ENCODE assay signal across 8 cellular contexts in the genomic region with DNA sequence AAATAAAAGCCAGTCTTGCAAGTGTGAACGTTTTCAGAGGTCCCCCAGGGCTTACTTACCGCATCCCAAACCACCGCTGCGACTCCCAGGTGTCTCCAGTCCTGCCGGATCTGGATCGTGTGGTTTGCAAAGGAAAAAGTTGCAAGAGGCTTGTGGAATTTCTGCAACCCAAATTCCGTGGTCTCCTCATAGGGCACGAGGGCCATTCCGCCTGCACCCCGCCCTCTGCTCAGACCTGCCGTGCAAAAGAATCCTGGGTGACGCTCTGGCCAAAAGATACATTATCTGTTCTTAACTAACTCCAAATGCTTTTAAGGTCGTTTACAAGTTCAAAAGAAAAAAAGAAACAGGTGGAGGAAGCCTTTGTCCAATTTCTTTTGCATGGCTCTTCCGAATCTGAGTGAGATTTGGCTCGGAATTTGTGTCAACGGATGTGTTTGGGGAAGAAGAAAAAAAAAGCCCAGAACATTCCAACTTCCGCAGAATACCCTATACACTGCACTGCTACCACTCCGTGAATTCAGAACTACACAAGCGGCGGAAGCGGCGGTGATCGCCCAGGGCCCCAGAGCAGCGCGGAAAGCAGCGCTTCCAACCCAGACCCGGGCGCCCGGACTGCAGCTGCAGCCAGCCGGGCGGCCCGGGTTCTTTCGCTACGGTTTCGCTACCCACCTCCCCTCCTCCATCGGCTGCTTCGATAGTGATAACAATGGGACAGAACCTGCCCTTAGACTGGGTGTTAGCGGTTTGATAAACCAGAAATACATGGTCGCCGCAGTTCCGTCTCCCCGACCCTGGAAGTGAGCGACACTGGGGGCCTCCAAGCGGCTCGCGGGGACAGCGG. TPM values are rescaled to one million over a fixed set of nuclear protein-coding genes. Genes with fewer than 3 reads are reported as not detected.
DNase-seq lines count a peak whose midpoint lies in the region; ATAC-seq and TF ChIP-seq lines count a peak whose summit lies in the region.

No MANE protein-coding gene starts in this region.

- peaks cover 0 to 16% (median 0%) of the 10 kb centered on the region in 4 donors for H3K36me3 ChIP-seq in right lobe of liver

- ATAC-seq in GM18861 (IDR thresholded peaks at IDR 0.05; ENCODE audit: unreplicated experiment) (peak; percentile 25), HG03064 (IDR thresholded peaks at IDR 0.05; ENCODE audit: low read depth, unreplicated experiment) (peak; percentile 38), right lobe of liver (peak; percentile 51 to 63 (median 56))

- peak overlapping the region; percentile 96 for H3K27ac ChIP-seq in AG04450 (ENCODE audit: low read depth, low read length)
- H3K27ac ChIP-seq in dorsolateral prefrontal cortex, result peak overlapping the region; percentile 21 to 99 (median 93)
- peak overlapping the region; percentile 95 to 97 (median 95) for H3K27ac ChIP-seq in right lobe of liver

- no peak for DNase-seq in AG04450 (ENCODE audit: low read depth, low spot score)
- peak; percentile 28 for DNase-seq in NCI-H460 (ENCODE audit: extremely low read depth, low read depth)
- peak; percentile 58 for DNase-seq in activated CD4-positive, alpha-beta T cell treated with anti-CD3 and anti-CD28 coated beads, Interleukin-2, amount 50 U/mL, for 1 hour
- peak; percentile 44 to 72 (median 57) for DNase-seq in dorsolateral prefrontal cortex
- DNase-seq in right lobe of liver, result peak; percentile 79 to 83 (median 82)
- DNase-seq in stimulated activated CD4-positive, alpha-beta T cell treated with anti-CD3 and anti-CD28 coated beads, Interleukin-4, amount 100 ng/mL, for 4 hours, result peak; percentile 61 to 65

- intact Hi-C loops in dorsolateral prefrontal cortex (cut with DNase I) (loop anchor here (1.0 to 10.0 kb wide), 7 partner anchors 86 to 640 kb away; a partner anchor contains a TSS), right lobe of liver (cut with DNase I) (loop anchor here in 1 of 2 donors (10.0 kb wide), 1 partner anchor 110 kb away; no protein-coding TSS in a partner anchor)

- CTCF ChIA-PET in AG04450 (lab: Charles Lee), result interaction anchor here (0.6 to 3.2 kb wide), 14 partner anchors 12 to 552 kb away, joined by 3 to 13 read pairs (median 4); a partner anchor contains a TSS

- no peak for TF ChIP-seq POLR2A in right lobe of liver (IDR thresholded peaks at IDR 0.05)

- H3K4me3 ChIP-seq in AG04450 (ENCODE audit: low read depth, low read length) (peak overlapping the region; percentile 91), dorsolateral prefrontal cortex (peak overlapping the region; percentile 68 to 99 (median 92)), right lobe of liver (peak overlapping the region; percentile 78 to 97 (median 79))

- WGBS in right lobe of liver (ENCODE audit: insufficient coverage, low coverage, low lambda C conversion rate, missing lambda C conversion rate), result 4% methylated on average over 27 of the region's 47 CpGs

- POLR2A ChIA-PET in AG04450 (lab: Yijun Ruan, JAX), result interaction anchor here (0.9 to 3.1 kb wide), 4 partner anchors 87 to 458 kb away, joined by 3 to 29 read pairs (median 14); a partner anchor contains a TSS

- peaks cover 0 to 13% (median 3%) of the 10 kb centered on the region in 4 donors for H3K4me1 ChIP-seq in right lobe of liver

- H3K27me3 ChIP-seq in AG04450 (ENCODE audit: control insufficient read depth, insufficient read depth, low read length) (no peaks in the 10 kb centered on the region), dorsolateral prefrontal cortex (no peaks in the 10 kb centered on the region), right lobe of liver (no peaks in the 10 kb centered on the region)

- no peak for TF ChIP-seq CTCF in AG04450 (IDR thresholded peaks at IDR 0.05; ENCODE audit: low read depth, low read length)
- TF ChIP-seq CTCF in dorsolateral prefrontal cortex (IDR thresholded peaks at IDR 0.05 in 54 of 56, conservative IDR thresholded peaks at IDR 0.05 in 2 of 56; ENCODE audit: low read depth in 1 of 56, partially characterized antibody in 56 of 56), result no peak
- TF ChIP-seq CTCF in right lobe of liver (IDR thresholded peaks at IDR 0.05), result no peak

- H3K9me3 ChIP-seq in AG04450 (ENCODE audit: control insufficient read depth, insufficient read depth, low read length), result no peaks in the 10 kb centered on the region; the same call in 1 of the 2 replicates
- no peaks in the 10 kb centered on the region for H3K9me3 ChIP-seq in right lobe of liver

RNA-seq across cellular contexts. Expression of a gene that starts 0.8 kb away (rescaled TPM):
- 18.1 and 20.3 TPM in 2 replicates for polyA plus RNA-seq in AG04450 (2011; rRNA removed)
- 7.0 and 8.3 TPM in 2 replicates for polyA minus RNA-seq in AG04450 (2011; rRNA and poly(A)+ RNA removed)
- total RNA-seq in NCI-H460 (2014; rRNA removed; shearing (Covaris generic)), result 130 and 136 TPM in 2 replicates
- polyA plus RNA-seq in NCI-H460 (2014; cell fraction: nucleus; rRNA removed), result 110 and 155 TPM in 2 replicates
- total RNA-seq in dorsolateral prefrontal cortex (10 to 100 TPM; 11.8 to 34.3 (median 18.4) TPM), right lobe of liver (10 to 100 TPM in 3 of 6 experiments, 1 to 10 TPM in 3; 7.2 to 24.1 (median 9.8) TPM)
